8 cellular contexts compared by ENCODE assay signal in the genomic region with DNA sequence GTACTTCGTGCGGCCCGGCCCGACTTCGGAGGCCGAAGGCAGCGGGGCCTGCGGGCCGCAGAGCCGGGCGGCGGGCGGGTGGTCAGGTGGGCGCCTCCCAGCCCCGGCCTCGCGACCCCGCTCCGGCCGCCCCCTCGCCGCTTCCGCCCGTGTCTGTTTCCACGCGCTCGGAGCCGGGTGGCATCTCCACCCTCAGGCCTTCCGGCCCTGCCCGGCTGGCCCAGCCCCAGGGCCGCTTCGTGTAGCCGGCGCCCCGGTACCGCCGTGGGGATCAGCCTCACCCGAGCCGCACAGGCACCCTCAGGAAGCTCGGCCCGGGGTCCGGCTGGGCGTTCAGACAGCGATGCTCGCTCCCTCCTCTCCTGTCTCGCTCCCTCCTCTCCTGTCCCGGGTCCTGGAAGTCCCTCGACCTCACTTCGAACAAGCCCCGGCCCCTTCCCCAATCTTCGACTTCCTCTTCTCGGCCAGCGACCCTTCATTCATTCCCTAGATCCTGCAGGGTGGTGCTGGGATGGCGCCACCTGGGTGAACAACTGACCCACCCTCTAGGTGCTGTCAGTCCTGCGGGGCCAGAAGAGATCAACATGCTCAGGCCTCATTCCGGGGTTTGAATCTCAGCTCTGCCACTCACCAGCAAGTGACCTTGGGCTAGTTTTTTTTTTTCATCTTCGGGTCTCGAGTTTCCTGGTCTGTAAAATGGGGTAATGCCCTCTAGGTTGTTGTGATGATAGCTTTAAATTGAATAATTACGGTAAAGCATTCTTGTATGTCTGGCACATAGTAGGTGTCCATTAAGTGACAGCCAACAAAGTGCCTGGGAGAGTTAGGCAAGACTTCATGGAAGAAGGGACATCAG. TPM values are rescaled to one million over a fixed set of nuclear protein-coding genes. Genes with fewer than 3 reads are reported as not detected.
DNase-seq lines count a peak whose midpoint lies in the region; TF ChIP-seq lines count a peak whose summit lies in the region.

No MANE protein-coding gene starts in this region.

- peaks cover 5% of the 10 kb centered on the region for H3K4me1 Mint-ChIP-seq in nephron

- H3K36me3 Mint-ChIP-seq in nephron (ENCODE audit: low read depth), result peaks cover 34% of the 10 kb centered on the region

- in situ Hi-C loops in GM23248 (cut with MboI), result no loop called here

- H3K27ac ChIP-seq in GM23248 (peak overlapping the region; percentile 72), esophagus squamous epithelium (peak overlapping the region; percentile 87 to 97 (median 93))

- H3K36me3 ChIP-seq in GM23248 (ENCODE audit: low read depth), result peaks cover 12% of the 10 kb centered on the region; the same call in 1 of the 2 replicates
- peaks cover 9 to 43% (median 21%) of the 10 kb centered on the region in 3 donors for H3K36me3 ChIP-seq in esophagus squamous epithelium

- peaks cover 10% of the 10 kb centered on the region; the same call in 1 of the 2 replicates for H3F3A ChIP-seq in GM23248 (ENCODE audit: insufficient read depth)

- peak overlapping the region; percentile 95 to 97 (median 96) for H3K4me3 Mint-ChIP-seq in nephron

- no peak for TF ChIP-seq POLR2A in esophagus squamous epithelium (IDR thresholded peaks at IDR 0.05)

- peak overlapping the region; percentile 93 for H3K9ac ChIP-seq in GM23248

- H3K9me3 ChIP-seq in GM23248 (ENCODE audit: low read depth) (no peaks in the 10 kb centered on the region), esophagus squamous epithelium (no peaks in the 10 kb centered on the region)

- no peaks in the 10 kb centered on the region for H4K20me1 ChIP-seq in GM23248 (ENCODE audit: insufficient read depth)

- TF ChIP-seq CTCF in esophagus squamous epithelium (IDR thresholded peaks at IDR 0.05), result no peak
- no peak for TF ChIP-seq CTCF in nephron (IDR thresholded peaks at IDR 0.05; ENCODE audit: unreplicated experiment in 3 of 3)

- H3K79me2 ChIP-seq in GM23248 (ENCODE audit: insufficient read depth), result peaks cover 54% of the 10 kb centered on the region

- H3K27ac Mint-ChIP-seq in nephron, result peak overlapping the region; percentile 37 to 87 (median 86)

- intact Hi-C loops in esophagus squamous epithelium (cut with DNase I), result no loop called here

- H3K4me1 ChIP-seq in GM23248 (ENCODE audit: insufficient read depth), result peaks cover 4% of the 10 kb centered on the region; the same call in 1 of the 2 replicates
- peaks cover 5 to 45% (median 17%) of the 10 kb centered on the region in 3 donors for H3K4me1 ChIP-seq in esophagus squamous epithelium

- no peaks in the 10 kb centered on the region for H3K9me2 ChIP-seq in GM23248 (ENCODE audit: insufficient read depth)

- H3K27me3 ChIP-seq in GM23248 (replicated peaks; ENCODE audit: insufficient read depth) (no peaks in the 10 kb centered on the region), esophagus squamous epithelium (no peaks in the 10 kb centered on the region)

- H3K4me3 ChIP-seq in GM23248, result peak overlapping the region; percentile 88
- peak overlapping the region; percentile 81 for H3K4me3 ChIP-seq in Jurkat, Clone E6-1 (ENCODE audit: low read length)
- peak overlapping the region; percentile 73 to 99 (median 94) for H3K4me3 ChIP-seq in esophagus squamous epithelium

- H3K27me3 Mint-ChIP-seq in nephron (ENCODE audit: low read depth), result no peaks in the 10 kb centered on the region

- H2AFZ ChIP-seq in GM23248, result peak overlapping the region; percentile 79

- peak overlapping the region; percentile 91 for H3K4me2 ChIP-seq in GM23248 (ENCODE audit: unreplicated experiment)

- peak; percentile 62 for DNase-seq in DMS53 (lab: John Stamatoyannopoulos, UW)
- no peak for DNase-seq in DMS53 treated with DMSO at 0.1 percent for 48 hours (lab: John Stamatoyannopoulos, UW; ENCODE audit: unreplicated experiment)
- peak; percentile 71 for DNase-seq in GM23248
- no peak for DNase-seq in Jurkat, Clone E6-1 (ENCODE audit: low read depth, low spot score)
- peak in 2 of 3 experiments; percentile 25 to 32 for DNase-seq in activated CD8-positive, alpha-beta memory T cell treated with anti-CD3 and anti-CD28 coated beads for 48 hours (ENCODE audit: low read depth in 2 of 3, low spot score in 2 of 3)
- DNase-seq in esophagus squamous epithelium (lab: John Stamatoyannopoulos, UW), result no peak
- DNase-seq in central memory CD4-positive, alpha-beta T cell, result no peak

- H3K9me3 Mint-ChIP-seq in nephron, result no peaks in the 10 kb centered on the region

- WGBS in GM23248 (ENCODE audit: low coverage in 1 of 2, low lambda C conversion rate in 2 of 2, missing lambda C conversion rate in 2 of 2), 2 experiments, result 2% methylated on average over 31 to 41 of the region's 59 CpGs
- WGBS in esophagus squamous epithelium, 2 donors, result 2 to 3% methylated on average over 20 to 24 of the region's 59 CpGs

RNA-seq across cellular contexts. Expression of a gene that starts 0.6 kb away (rescaled TPM):
- total RNA-seq in GM23248 (2014; rRNA removed; shearing (Covaris generic)), result 35.9 and 36.5 TPM in 2 replicates
- 43.8 and 44.9 TPM in 2 replicates for polyA plus RNA-seq in GM23248 (2016; fragmentation: Nextera tagmentation; extraction: Ambion mirVana)
- 37.3 TPM for polyA plus RNA-seq in Jurkat, Clone E6-1 (2012; ENCODE audit: insufficient read depth, insufficient read length)
- 10 to 100 TPM; 21.5 to 38.9 (median 24.9) TPM for total RNA-seq in esophagus squamous epithelium

RNA-seq across cellular contexts. Expression of a gene that starts 18.6 kb away (rescaled TPM):
- total RNA-seq in GM23248 (2014; rRNA removed; shearing (Covaris generic)), result 12.3 and 21.5 TPM in 2 replicates
- 18.0 and 20.9 TPM in 2 replicates for polyA plus RNA-seq in GM23248 (2016; fragmentation: Nextera tagmentation; extraction: Ambion mirVana)
- polyA plus RNA-seq in Jurkat, Clone E6-1 (2012; ENCODE audit: insufficient read depth, insufficient read length), result 23.9 TPM
- total RNA-seq in esophagus squamous epithelium, result 10 to 100 TPM; 14.3 to 21.8 (median 21.4) TPM

RNA-seq across cellular contexts. Expression of a gene that starts 27.6 kb away (rescaled TPM):
- 52.4 and 65.9 TPM in 2 replicates for total RNA-seq in GM23248 (2014; rRNA removed; shearing (Covaris generic))
- 28.9 and 29.1 TPM in 2 replicates for polyA plus RNA-seq in GM23248 (2016; fragmentation: Nextera tagmentation; extraction: Ambion mirVana)
- 15.3 TPM for polyA plus RNA-seq in Jurkat, Clone E6-1 (2012; ENCODE audit: insufficient read depth, insufficient read length)
- total RNA-seq in esophagus squamous epithelium, result 10 to 100 TPM; 24.0 to 36.0 (median 30.1) TPM

RNA-seq across cellular contexts. Expression of a gene that starts 27.8 kb away (rescaled TPM):
- 16.3 and 24.2 TPM in 2 replicates for total RNA-seq in GM23248 (2014; rRNA removed; shearing (Covaris generic))
- polyA plus RNA-seq in GM23248 (2016; fragmentation: Nextera tagmentation; extraction: Ambion mirVana), result 35.1 and 35.6 TPM in 2 replicates
- 52.2 TPM for polyA plus RNA-seq in Jurkat, Clone E6-1 (2012; ENCODE audit: insufficient read depth, insufficient read length)
- total RNA-seq in esophagus squamous epithelium, result 10 to 100 TPM; 14.1 to 29.6 (median 25.5) TPM

RNA-seq across cellular contexts. Expression of a gene that starts 39.8 kb away (rescaled TPM):
- total RNA-seq in GM23248 (2014; rRNA removed; shearing (Covaris generic)), result not detected in 2 replicates
- 0.30 and 0.46 TPM in 2 replicates for polyA plus RNA-seq in GM23248 (2016; fragmentation: Nextera tagmentation; extraction: Ambion mirVana)
- 1.2 TPM for polyA plus RNA-seq in Jurkat, Clone E6-1 (2012; ENCODE audit: insufficient read depth, insufficient read length)
- not detected for total RNA-seq in esophagus squamous epithelium

Comparison
In these comparisons a context has a peak if more than half of its experiments do, and no peak if none do; other contexts are left out.
1. DNase-seq: peak in DMS53 (single experiment), GM23248 (single experiment) and activated CD8-positive, alpha-beta memory T cell treated with anti-CD3 and anti-CD28 coated beads for 48 hours (2 of 3); none in DMS53 treated with DMSO at 0.1 percent for 48 hours (single experiment), Jurkat, Clone E6-1 (single experiment), esophagus squamous epithelium (single experiment) and central memory CD4-positive, alpha-beta T cell (single experiment).
2. Peak in every context shown above with its lines, with median percentiles within 50 percentile points of each other: H3K4me3 ChIP-seq.